ENCODE assay signal across 1 cellular context in the genomic region with DNA sequence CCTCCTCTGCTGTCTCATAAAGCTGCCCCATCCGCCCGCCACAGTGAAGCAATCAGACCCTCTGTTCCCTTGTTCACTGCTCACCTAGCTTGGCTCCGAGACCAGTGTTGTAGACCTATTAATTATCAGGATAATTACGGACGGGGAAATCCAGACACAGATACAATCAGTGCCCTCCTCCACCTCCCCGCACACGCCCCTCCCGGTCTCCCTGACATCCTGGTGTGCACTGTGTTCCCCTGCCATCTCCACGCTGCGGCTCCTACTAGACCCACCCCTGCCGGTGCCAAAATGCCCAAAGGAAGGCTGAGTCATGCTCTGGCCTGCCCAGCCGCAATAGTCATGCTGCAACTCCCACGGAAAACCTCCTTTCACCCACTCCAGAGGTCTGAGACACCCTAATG.
TF ChIP-seq lines count a peak whose summit lies in the region.

No MANE protein-coding gene starts in this region.

TF ChIP-seq in SK-N-SH, 30 proteins besides CTCF, POLR2A, EP300 and RAD21 (continued from another document):
- TF ChIP-seq, protein P1, sequence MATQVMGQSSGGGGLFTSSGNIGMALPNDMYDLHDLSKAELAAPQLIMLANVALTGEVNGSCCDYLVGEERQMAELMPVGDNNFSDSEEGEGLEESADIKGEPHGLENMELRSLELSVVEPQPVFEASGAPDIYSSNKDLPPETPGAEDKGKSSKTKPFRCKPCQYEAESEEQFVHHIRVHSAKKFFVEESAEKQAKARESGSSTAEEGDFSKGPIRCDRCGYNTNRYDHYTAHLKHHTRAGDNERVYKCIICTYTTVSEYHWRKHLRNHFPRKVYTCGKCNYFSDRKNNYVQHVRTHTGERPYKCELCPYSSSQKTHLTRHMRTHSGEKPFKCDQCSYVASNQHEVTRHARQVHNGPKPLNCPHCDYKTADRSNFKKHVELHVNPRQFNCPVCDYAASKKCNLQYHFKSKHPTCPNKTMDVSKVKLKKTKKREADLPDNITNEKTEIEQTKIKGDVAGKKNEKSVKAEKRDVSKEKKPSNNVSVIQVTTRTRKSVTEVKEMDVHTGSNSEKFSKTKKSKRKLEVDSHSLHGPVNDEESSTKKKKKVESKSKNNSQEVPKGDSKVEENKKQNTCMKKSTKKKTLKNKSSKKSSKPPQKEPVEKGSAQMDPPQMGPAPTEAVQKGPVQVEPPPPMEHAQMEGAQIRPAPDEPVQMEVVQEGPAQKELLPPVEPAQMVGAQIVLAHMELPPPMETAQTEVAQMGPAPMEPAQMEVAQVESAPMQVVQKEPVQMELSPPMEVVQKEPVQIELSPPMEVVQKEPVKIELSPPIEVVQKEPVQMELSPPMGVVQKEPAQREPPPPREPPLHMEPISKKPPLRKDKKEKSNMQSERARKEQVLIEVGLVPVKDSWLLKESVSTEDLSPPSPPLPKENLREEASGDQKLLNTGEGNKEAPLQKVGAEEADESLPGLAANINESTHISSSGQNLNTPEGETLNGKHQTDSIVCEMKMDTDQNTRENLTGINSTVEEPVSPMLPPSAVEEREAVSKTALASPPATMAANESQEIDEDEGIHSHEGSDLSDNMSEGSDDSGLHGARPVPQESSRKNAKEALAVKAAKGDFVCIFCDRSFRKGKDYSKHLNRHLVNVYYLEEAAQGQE (IDR thresholded peaks at IDR 0.05; ENCODE audit: low read depth, low read length) = no peak
- TF ChIP-seq TEAD4 (IDR thresholded peaks at IDR 0.05; ENCODE audit: borderline replicate concordance, insufficient read depth) = no peak
- TF ChIP-seq JUND (IDR thresholded peaks at IDR 0.05) = peak; percentile 54; the same call in 1 of the 2 replicates
- no peak for TF ChIP-seq ZBTB33 (IDR thresholded peaks at IDR 0.05; ENCODE audit: borderline replicate concordance, low read depth)
- TF ChIP-seq MAX (IDR thresholded peaks at IDR 0.05; ENCODE audit: low read depth) = peak; percentile 63
- no peak for TF ChIP-seq SMC3 (IDR thresholded peaks at IDR 0.05; ENCODE audit: low read depth, low read length)
- TF ChIP-seq POLR2AphosphoS5 (IDR thresholded peaks at IDR 0.05; ENCODE audit: low read depth, low read length) = no peak
- TF ChIP-seq, protein P2, sequence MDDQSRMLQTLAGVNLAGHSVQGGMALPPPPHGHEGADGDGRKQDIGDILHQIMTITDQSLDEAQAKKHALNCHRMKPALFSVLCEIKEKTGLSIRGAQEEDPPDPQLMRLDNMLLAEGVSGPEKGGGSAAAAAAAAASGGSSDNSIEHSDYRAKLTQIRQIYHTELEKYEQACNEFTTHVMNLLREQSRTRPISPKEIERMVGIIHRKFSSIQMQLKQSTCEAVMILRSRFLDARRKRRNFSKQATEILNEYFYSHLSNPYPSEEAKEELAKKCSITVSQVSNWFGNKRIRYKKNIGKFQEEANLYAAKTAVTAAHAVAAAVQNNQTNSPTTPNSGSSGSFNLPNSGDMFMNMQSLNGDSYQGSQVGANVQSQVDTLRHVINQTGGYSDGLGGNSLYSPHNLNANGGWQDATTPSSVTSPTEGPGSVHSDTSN (IDR thresholded peaks at IDR 0.05) = peak; percentile 29; the same call in 1 of the 2 replicates
- TF ChIP-seq GABPA (IDR thresholded peaks at IDR 0.05; ENCODE audit: low read depth) = no peak
- no peak for TF ChIP-seq YY1 (IDR thresholded peaks at IDR 0.05; ENCODE audit: low read depth)
- no peak for TF ChIP-seq EZH2phosphoT487 (IDR thresholded peaks at IDR 0.05; ENCODE audit: borderline replicate concordance, low read depth)
- TF ChIP-seq RFX5 (IDR thresholded peaks at IDR 0.05; ENCODE audit: low read length) = no peak
- TF ChIP-seq SIN3A (IDR thresholded peaks at IDR 0.05; ENCODE audit: borderline replicate concordance, low read depth, low read length) = no peak
- peak; percentile 52; the same call in 1 of the 2 replicates for TF ChIP-seq RCOR1 (IDR thresholded peaks at IDR 0.05; ENCODE audit: low read length)
